1 cellular context compared by ENCODE assay signal in the genomic region with DNA sequence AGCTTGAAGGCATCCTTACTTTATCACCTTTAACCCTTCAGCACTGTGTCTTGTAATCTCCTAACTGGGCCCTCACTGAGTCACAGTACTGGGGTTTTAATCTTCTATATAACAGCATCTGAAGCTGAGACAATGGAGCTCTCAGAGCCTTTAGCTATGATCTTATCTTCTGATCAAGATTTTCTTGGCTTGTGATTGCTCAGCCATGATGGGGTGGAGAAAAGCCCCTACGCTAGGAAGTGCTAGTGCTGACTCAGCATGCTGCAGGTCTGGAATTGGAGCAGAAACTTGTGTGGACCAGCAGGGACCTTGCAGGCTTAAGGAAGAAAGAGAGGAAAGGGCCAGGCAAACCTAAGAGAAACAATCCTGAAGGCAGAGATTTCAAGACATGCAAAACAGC.
TF ChIP-seq lines count a peak whose summit lies in the region.

No MANE protein-coding gene starts in this region.

TF ChIP-seq in WTC11, 78 proteins besides CTCF, POLR2A, EP300 and RAD21 (continued from another document):
- TF ChIP-seq, protein P1, sequence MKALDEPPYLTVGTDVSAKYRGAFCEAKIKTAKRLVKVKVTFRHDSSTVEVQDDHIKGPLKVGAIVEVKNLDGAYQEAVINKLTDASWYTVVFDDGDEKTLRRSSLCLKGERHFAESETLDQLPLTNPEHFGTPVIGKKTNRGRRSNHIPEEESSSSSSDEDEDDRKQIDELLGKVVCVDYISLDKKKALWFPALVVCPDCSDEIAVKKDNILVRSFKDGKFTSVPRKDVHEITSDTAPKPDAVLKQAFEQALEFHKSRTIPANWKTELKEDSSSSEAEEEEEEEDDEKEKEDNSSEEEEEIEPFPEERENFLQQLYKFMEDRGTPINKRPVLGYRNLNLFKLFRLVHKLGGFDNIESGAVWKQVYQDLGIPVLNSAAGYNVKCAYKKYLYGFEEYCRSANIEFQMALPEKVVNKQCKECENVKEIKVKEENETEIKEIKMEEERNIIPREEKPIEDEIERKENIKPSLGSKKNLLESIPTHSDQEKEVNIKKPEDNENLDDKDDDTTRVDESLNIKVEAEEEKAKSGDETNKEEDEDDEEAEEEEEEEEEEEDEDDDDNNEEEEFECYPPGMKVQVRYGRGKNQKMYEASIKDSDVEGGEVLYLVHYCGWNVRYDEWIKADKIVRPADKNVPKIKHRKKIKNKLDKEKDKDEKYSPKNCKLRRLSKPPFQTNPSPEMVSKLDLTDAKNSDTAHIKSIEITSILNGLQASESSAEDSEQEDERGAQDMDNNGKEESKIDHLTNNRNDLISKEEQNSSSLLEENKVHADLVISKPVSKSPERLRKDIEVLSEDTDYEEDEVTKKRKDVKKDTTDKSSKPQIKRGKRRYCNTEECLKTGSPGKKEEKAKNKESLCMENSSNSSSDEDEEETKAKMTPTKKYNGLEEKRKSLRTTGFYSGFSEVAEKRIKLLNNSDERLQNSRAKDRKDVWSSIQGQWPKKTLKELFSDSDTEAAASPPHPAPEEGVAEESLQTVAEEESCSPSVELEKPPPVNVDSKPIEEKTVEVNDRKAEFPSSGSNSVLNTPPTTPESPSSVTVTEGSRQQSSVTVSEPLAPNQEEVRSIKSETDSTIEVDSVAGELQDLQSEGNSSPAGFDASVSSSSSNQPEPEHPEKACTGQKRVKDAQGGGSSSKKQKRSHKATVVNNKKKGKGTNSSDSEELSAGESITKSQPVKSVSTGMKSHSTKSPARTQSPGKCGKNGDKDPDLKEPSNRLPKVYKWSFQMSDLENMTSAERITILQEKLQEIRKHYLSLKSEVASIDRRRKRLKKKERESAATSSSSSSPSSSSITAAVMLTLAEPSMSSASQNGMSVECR (CRISPR knock-in tag; IDR thresholded peaks at IDR 0.05; ENCODE audit: borderline replicate concordance), result no peak
- TF ChIP-seq SOX15 (CRISPR knock-in tag; IDR thresholded peaks at IDR 0.05), result no peak
- TF ChIP-seq, protein P2, sequence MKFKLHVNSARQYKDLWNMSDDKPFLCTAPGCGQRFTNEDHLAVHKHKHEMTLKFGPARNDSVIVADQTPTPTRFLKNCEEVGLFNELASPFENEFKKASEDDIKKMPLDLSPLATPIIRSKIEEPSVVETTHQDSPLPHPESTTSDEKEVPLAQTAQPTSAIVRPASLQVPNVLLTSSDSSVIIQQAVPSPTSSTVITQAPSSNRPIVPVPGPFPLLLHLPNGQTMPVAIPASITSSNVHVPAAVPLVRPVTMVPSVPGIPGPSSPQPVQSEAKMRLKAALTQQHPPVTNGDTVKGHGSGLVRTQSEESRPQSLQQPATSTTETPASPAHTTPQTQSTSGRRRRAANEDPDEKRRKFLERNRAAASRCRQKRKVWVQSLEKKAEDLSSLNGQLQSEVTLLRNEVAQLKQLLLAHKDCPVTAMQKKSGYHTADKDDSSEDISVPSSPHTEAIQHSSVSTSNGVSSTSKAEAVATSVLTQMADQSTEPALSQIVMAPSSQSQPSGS (CRISPR knock-in tag; IDR thresholded peaks at IDR 0.05; ENCODE audit: borderline replicate concordance, low read depth), result no peak
- TF ChIP-seq, protein P3, sequence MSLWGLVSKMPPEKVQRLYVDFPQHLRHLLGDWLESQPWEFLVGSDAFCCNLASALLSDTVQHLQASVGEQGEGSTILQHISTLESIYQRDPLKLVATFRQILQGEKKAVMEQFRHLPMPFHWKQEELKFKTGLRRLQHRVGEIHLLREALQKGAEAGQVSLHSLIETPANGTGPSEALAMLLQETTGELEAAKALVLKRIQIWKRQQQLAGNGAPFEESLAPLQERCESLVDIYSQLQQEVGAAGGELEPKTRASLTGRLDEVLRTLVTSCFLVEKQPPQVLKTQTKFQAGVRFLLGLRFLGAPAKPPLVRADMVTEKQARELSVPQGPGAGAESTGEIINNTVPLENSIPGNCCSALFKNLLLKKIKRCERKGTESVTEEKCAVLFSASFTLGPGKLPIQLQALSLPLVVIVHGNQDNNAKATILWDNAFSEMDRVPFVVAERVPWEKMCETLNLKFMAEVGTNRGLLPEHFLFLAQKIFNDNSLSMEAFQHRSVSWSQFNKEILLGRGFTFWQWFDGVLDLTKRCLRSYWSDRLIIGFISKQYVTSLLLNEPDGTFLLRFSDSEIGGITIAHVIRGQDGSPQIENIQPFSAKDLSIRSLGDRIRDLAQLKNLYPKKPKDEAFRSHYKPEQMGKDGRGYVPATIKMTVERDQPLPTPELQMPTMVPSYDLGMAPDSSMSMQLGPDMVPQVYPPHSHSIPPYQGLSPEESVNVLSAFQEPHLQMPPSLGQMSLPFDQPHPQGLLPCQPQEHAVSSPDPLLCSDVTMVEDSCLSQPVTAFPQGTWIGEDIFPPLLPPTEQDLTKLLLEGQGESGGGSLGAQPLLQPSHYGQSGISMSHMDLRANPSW (CRISPR knock-in tag; conservative IDR thresholded peaks at IDR 0.05; ENCODE audit: low read depth), result no peak
